In the genomic region with DNA sequence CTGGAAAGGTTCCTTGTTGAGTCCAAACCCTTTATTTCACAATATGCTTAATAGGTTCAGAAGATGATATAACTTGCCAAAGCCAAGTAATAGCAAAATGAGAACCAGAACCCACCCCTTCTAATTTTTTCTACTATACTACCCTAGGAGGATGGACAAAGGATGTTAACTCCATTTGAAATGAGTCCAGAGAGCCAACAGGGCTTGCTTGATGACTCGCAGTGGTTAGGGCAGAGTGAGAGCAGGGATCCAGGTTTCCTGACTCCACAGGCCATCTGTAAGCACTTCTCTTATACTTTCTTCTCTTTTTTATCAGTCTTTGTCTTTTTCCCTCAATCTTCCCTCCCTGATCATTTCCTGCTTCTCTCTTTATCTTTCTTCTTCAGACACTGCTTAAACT, we compare ENCODE assay signal across 19 cellular contexts.
DNase-seq lines count a peak whose midpoint lies in the region; ATAC-seq and TF ChIP-seq lines count a peak whose summit lies in the region.
"Had no signal": no experiment of that assay in that cellular context is flagged by ENCODE, and none has a peak within 500 bp of the region (broad histone marks: within the 10 kb centered on the region; RNA-seq: fewer than 3 reads in every experiment).

No MANE protein-coding gene starts in this region.

- H4K20me1 ChIP-seq in mammary epithelial cell (ENCODE audit: insufficient read depth, low read length) (no peaks in the 10 kb centered on the region), smooth muscle cell (ENCODE audit: low read depth) (no peaks in the 10 kb centered on the region)

- in situ Hi-C loops in mammary epithelial cell (cut with MboI; ENCODE audit: low sequenced_read_pairs in 2 of 2), result no loop called here
- in situ Hi-C loops in astrocyte of the cerebellum (cut with HindIII; ENCODE audit: low sequenced_read_pairs), result no loop called here

- dilution Hi-C loops in mammary epithelial cell (cut with HindIII; ENCODE audit: low sequenced_read_pairs), result no loop called here

- intact Hi-C loops in mammary epithelial cell (cut with micrococcal nuclease) (no loop called here), MCF 10A (cut with micrococcal nuclease) (no loop called here)

- H3K4me3 ChIP-seq in mammary epithelial cell (replicated peaks in 1 of 3; ENCODE audit: insufficient read depth in 1 of 3, low read depth in 2 of 3, low read length in 3 of 3), result no peak overlapping the region
- H3K4me3 ChIP-seq in astrocyte of the cerebellum (ENCODE audit: low read depth, low read length), result no peak overlapping the region
- no peak overlapping the region for H3K4me3 ChIP-seq in fibroblast of the aortic adventitia (ENCODE audit: low read depth, low read length)
- no peak overlapping the region for H3K4me3 ChIP-seq in smooth muscle cell
- H3K4me3 ChIP-seq: Peyer's patch had no signal

- CTCF ChIA-PET in mammary epithelial cell (lab: Charles Lee; ENCODE audit: low non-redundant PET), result no interaction called here
- CTCF ChIA-PET in MCF 10A (lab: Yijun Ruan, JAX), result interaction anchor here (0.6 kb wide), 1 partner anchor 296 kb away, joined by 3 read pairs; no protein-coding TSS in a partner anchor

- H3K79me2 ChIP-seq in mammary epithelial cell (ENCODE audit: insufficient read depth, low read length) (no peaks in the 10 kb centered on the region), smooth muscle cell (ENCODE audit: low read depth) (no peaks in the 10 kb centered on the region)

- H3K9me3 ChIP-seq in mammary epithelial cell (replicated peaks; ENCODE audit: insufficient read depth, low read length) (peaks cover 4% of the 10 kb centered on the region), smooth muscle cell (replicated peaks; ENCODE audit: low read depth) (no peaks in the 10 kb centered on the region)
- H3K9me3 ChIP-seq: Peyer's patch had no signal

- peaks cover 20% of the 10 kb centered on the region for H3K27me3 Mint-ChIP-seq in MCF 10A (ENCODE audit: insufficient read depth, unreplicated experiment)

- H3F3A ChIP-seq in smooth muscle cell (ENCODE audit: low read depth), result no peaks in the 10 kb centered on the region

- no peak for ATAC-seq in GM21825 (IDR thresholded peaks at IDR 0.05; ENCODE audit: unreplicated experiment)
- ATAC-seq: SK-N-SH treated with all-trans-retinoic acid at 6 μM for 48 hours had no signal

- H3K36me3 Mint-ChIP-seq in MCF 10A (ENCODE audit: insufficient read depth, unreplicated experiment), result no peaks in the 10 kb centered on the region
- H3K36me3 Mint-ChIP-seq: CD14-positive monocyte had no signal

- TF ChIP-seq CTCF in mammary epithelial cell (conservative IDR thresholded peaks at IDR 0.05 in 1 of 2, IDR thresholded peaks at IDR 0.05 in 1 of 2; ENCODE audit: extremely low read depth in 1 of 2, insufficient read depth in 1 of 2, low read depth in 1 of 2, low read length in 2 of 2), result no peak
- no peak for TF ChIP-seq CTCF in MCF 10A (IDR thresholded peaks at IDR 0.05; ENCODE audit: unreplicated experiment)
- no peak for TF ChIP-seq CTCF in astrocyte of the cerebellum (IDR thresholded peaks at IDR 0.05; ENCODE audit: low read depth, low read length, missing control alignments)
- no peak for TF ChIP-seq CTCF in fibroblast of the aortic adventitia (IDR thresholded peaks at IDR 0.05; ENCODE audit: insufficient read depth, low read length)
- no peak for TF ChIP-seq CTCF in smooth muscle cell (IDR thresholded peaks at IDR 0.05; ENCODE audit: borderline replicate concordance, insufficient read depth, poor library complexity, severe bottlenecking)

- BruUV-seq in mammary epithelial cell (replicated peaks; lab: Mats Ljungman, UMichigan), result no TSS peak
- no TSS peak for BruUV-seq in MCF 10A (replicated peaks; lab: Mats Ljungman, UMichigan)

- 38% methylated on average over 1 of the region's 1 CpG for WGBS in mammary epithelial cell (ENCODE audit: low coverage, missing lambda C conversion rate)
- 60% methylated on average over 1 of the region's 1 CpG for WGBS in smooth muscle cell (ENCODE audit: low lambda C conversion rate)

- DNase-seq in mammary epithelial cell (peak; percentile 4), MCF 10A (ENCODE audit: unreplicated experiment) (no peak), astrocyte of the cerebellum (ENCODE audit: low read depth) (peak; percentile 20), fibroblast of the aortic adventitia (ENCODE audit: low read depth) (peak; percentile 70), smooth muscle cell (lab: John Stamatoyannopoulos, UW; ENCODE audit: unreplicated experiment) (no peak), NCI-H1048 (lab: John Stamatoyannopoulos, UW) (no peak)
- DNase-seq: DMS53, H7, KG1, NCI-H1105, NCI-H146, NCI-H2029, NCI-H524 treated with DMSO at 0.1 percent for 48 hours, NCI-H82, Peyer's patch had no signal

- peaks cover 8% of the 10 kb centered on the region for H3K9me3 Mint-ChIP-seq in MCF 10A (ENCODE audit: unreplicated experiment)

- H3K4me2 ChIP-seq in mammary epithelial cell (ENCODE audit: insufficient read depth, low read depth, low read length) (no peak overlapping the region), smooth muscle cell (no peak overlapping the region)

- no peak overlapping the region for H3K27ac Mint-ChIP-seq in MCF 10A (ENCODE audit: low read depth, unreplicated experiment)
- H3K27ac Mint-ChIP-seq: B cell, CD14-positive monocyte had no signal

- H3K27me3 ChIP-seq in mammary epithelial cell (ENCODE audit: insufficient read depth, low read length), result peaks cover 2% of the 10 kb centered on the region
- H3K27me3 ChIP-seq in smooth muscle cell (ENCODE audit: low read depth), result no peaks in the 10 kb centered on the region
- H3K27me3 ChIP-seq: Peyer's patch had no signal

- H3K9ac ChIP-seq in mammary epithelial cell (ENCODE audit: insufficient read depth, low read length) (no peak overlapping the region), smooth muscle cell (ENCODE audit: low read depth) (no peak overlapping the region)

- no peak overlapping the region for H2AFZ ChIP-seq in mammary epithelial cell (ENCODE audit: low read depth, low read length)
- H2AFZ ChIP-seq in smooth muscle cell (ENCODE audit: low read depth), result no peak overlapping the region

- H3K27ac ChIP-seq in mammary epithelial cell (ENCODE audit: insufficient read depth, low read depth, low read length) (no peak overlapping the region), smooth muscle cell (ENCODE audit: low read depth) (no peak overlapping the region)
- H3K27ac ChIP-seq: Peyer's patch had no signal

- H3K4me1 Mint-ChIP-seq in MCF 10A (ENCODE audit: insufficient read depth, unreplicated experiment), result no peaks in the 10 kb centered on the region
- H3K4me1 Mint-ChIP-seq: B cell, CD14-positive monocyte had no signal

- H3K36me3 ChIP-seq in mammary epithelial cell (ENCODE audit: insufficient read depth, low read length) (no peaks in the 10 kb centered on the region), smooth muscle cell (ENCODE audit: low read depth) (no peaks in the 10 kb centered on the region)
- H3K36me3 ChIP-seq: Peyer's patch had no signal

- POLR2A ChIA-PET in MCF 10A (lab: Yijun Ruan, JAX), result no interaction called here

- no peaks in the 10 kb centered on the region for H3K4me1 ChIP-seq in mammary epithelial cell (ENCODE audit: insufficient read depth, low read length)
- H3K4me1 ChIP-seq in smooth muscle cell (ENCODE audit: low read depth), result no peaks in the 10 kb centered on the region
- H3K4me1 ChIP-seq: Peyer's patch had no signal

- H3K4me3 Mint-ChIP-seq in MCF 10A (ENCODE audit: unreplicated experiment), result no peak overlapping the region
- H3K4me3 Mint-ChIP-seq: B cell had no signal

Comparison
In these comparisons a context has a peak if more than half of its experiments do, and no peak if none do; other contexts are left out.
1. DNase-seq: peak in mammary epithelial cell (single experiment), astrocyte of the cerebellum (single experiment) and fibroblast of the aortic adventitia (single experiment); none in MCF 10A (single experiment), smooth muscle cell (single experiment) and NCI-H1048 (single experiment).